ENCODE assay signal across 9 cellular contexts in the genomic region with DNA sequence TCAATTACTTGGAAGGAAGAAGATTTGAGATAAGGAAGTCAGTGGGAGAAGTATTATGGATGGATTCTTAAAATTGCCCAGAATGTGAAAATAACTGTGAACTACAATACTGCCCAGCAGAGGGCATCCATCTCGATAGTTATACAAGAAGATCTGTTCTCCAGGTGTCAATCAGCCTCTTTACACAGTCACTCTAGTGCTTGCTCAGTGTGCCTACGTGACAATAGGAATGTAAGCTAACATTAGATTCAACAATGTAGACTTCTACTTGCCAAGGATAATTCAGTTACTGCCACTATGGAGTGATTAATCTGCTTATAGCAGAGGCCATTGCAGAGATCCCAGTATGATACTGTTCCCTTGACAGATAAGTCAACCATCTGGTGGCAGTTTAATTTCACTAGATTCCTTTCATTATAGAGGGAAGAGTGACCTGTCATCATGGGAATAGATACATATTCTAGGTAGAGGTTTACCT. TPM values are rescaled to one million over a fixed set of nuclear protein-coding genes. Genes with fewer than 3 reads are reported as not detected.
DNase-seq lines count a peak whose midpoint lies in the region; ATAC-seq, FAIRE-seq and TF ChIP-seq lines count a peak whose summit lies in the region.
"Had no signal": no experiment of that assay in that cellular context is flagged by ENCODE, and none has a peak within 500 bp of the region (broad histone marks: within the 10 kb centered on the region; RNA-seq: fewer than 3 reads in every experiment).

No MANE protein-coding gene starts in this region.

- H3K9me3 ChIP-seq in MM.1S (replicated peaks; ENCODE audit: insufficient read depth, low read length) (no peaks in the 10 kb centered on the region), Peyer's patch (no peaks in the 10 kb centered on the region), right lobe of liver (no peaks in the 10 kb centered on the region), upper lobe of left lung (no peaks in the 10 kb centered on the region)
- H3K9me3 ChIP-seq: SJSA1 had no signal

- TF ChIP-seq CTCF in MM.1S (IDR thresholded peaks at IDR 0.05; ENCODE audit: low read length) (peak; percentile 47), Peyer's patch (IDR thresholded peaks at IDR 0.05) (peak; percentile 11 to 74 (median 60)), bronchial epithelial cell (IDR thresholded peaks at IDR 0.05; ENCODE audit: insufficient read depth, low read length, severe bottlenecking) (peak; percentile 55), right lobe of liver (IDR thresholded peaks at IDR 0.05) (peak; percentile 47 to 60 (median 52)), upper lobe of left lung (IDR thresholded peaks at IDR 0.05) (peak; percentile 22 to 77 (median 54))

- H3K36me3 ChIP-seq in MM.1S (replicated peaks; ENCODE audit: insufficient read depth, low read length) (no peaks in the 10 kb centered on the region), Peyer's patch (no peaks in the 10 kb centered on the region), bronchial epithelial cell (ENCODE audit: control insufficient read depth, insufficient read depth, low read length) (no peaks in the 10 kb centered on the region), right lobe of liver (no peaks in the 10 kb centered on the region), upper lobe of left lung (no peaks in the 10 kb centered on the region)
- H3K36me3 ChIP-seq: SJSA1 had no signal

- no peaks in the 10 kb centered on the region for H3K27me3 ChIP-seq in MM.1S (replicated peaks; ENCODE audit: insufficient read depth, low read length)
- no peaks in the 10 kb centered on the region for H3K27me3 ChIP-seq in Peyer's patch
- no peaks in the 10 kb centered on the region for H3K27me3 ChIP-seq in bronchial epithelial cell (ENCODE audit: control insufficient read depth, insufficient read depth, low read length)
- no peaks in the 10 kb centered on the region for H3K27me3 ChIP-seq in right lobe of liver
- H3K27me3 ChIP-seq in upper lobe of left lung, result no peaks in the 10 kb centered on the region
- H3K27me3 ChIP-seq: SJSA1 had no signal

- no peak overlapping the region for H3K4me2 ChIP-seq in MM.1S (ENCODE audit: low read depth, low read length)

- no peak for TF ChIP-seq POLR2A in Peyer's patch (IDR thresholded peaks at IDR 0.05)
- TF ChIP-seq POLR2A in right lobe of liver (IDR thresholded peaks at IDR 0.05), result no peak
- no peak for TF ChIP-seq POLR2A in upper lobe of left lung (IDR thresholded peaks at IDR 0.05)

- intact Hi-C loops in right lobe of liver (cut with DNase I), result no loop called here

- FAIRE-seq in bronchial epithelial cell (lab: Jason Lieb, UNC), result no peak

- H3K79me2 ChIP-seq in MM.1S (ENCODE audit: low read length), result no peaks in the 10 kb centered on the region

- 0% methylated on average over 1 of the region's 2 CpGs for WGBS in right lobe of liver (ENCODE audit: insufficient coverage, low coverage, low lambda C conversion rate, missing lambda C conversion rate)
- WGBS in upper lobe of left lung, 2 donors, result 0 to 2% methylated on average over 2 of the region's 2 CpGs

- H3K4me3 ChIP-seq in MM.1S (ENCODE audit: low read length), result no peak overlapping the region
- H3K4me3 ChIP-seq in Peyer's patch, result no peak overlapping the region
- H3K4me3 ChIP-seq in bronchial epithelial cell (ENCODE audit: low read depth, low read length), result no peak overlapping the region
- no peak overlapping the region for H3K4me3 ChIP-seq in right lobe of liver
- no peak overlapping the region for H3K4me3 ChIP-seq in upper lobe of left lung
- H3K4me3 ChIP-seq: SJSA1 had no signal

- H3K27ac ChIP-seq in MM.1S (ENCODE audit: low read length) (no peak overlapping the region), Peyer's patch (no peak overlapping the region), right lobe of liver (no peak overlapping the region), upper lobe of left lung (no peak overlapping the region)
- H3K27ac ChIP-seq: SJSA1 had no signal

- no peaks in the 10 kb centered on the region for H4K20me1 ChIP-seq in MM.1S (ENCODE audit: insufficient read depth, low read length)

- peak; percentile 82 for ATAC-seq in GM19351 (IDR thresholded peaks at IDR 0.05; ENCODE audit: unreplicated experiment)
- peak; percentile 83 to 92 (median 85) for ATAC-seq in right lobe of liver
- ATAC-seq in upper lobe of left lung (ENCODE audit: low FRiP score in 2 of 2), result peak; percentile 82 to 86

- DNase-seq in D341Med (ENCODE audit: low spot score) (peak; percentile 58), MM.1S (peak; percentile 47), Peyer's patch (peak in 2 of 3 donors; percentile 28 to 69), bronchial epithelial cell (ENCODE audit: low read depth) (peak; percentile 86), right lobe of liver (no peak), upper lobe of left lung (peak in 1 of 2 donors; percentile 60), T1000 (lab: John Stamatoyannopoulos, UW) (no peak)

- H2AFZ ChIP-seq in MM.1S (ENCODE audit: low read length), result no peak overlapping the region

- H3K4me1 ChIP-seq in MM.1S (ENCODE audit: low read length) (no peaks in the 10 kb centered on the region), Peyer's patch (no peaks in the 10 kb centered on the region), right lobe of liver (no peaks in the 10 kb centered on the region), upper lobe of left lung (peaks cover 0 to 12% (median 0%) of the 10 kb centered on the region in 4 donors)
- H3K4me1 ChIP-seq: SJSA1 had no signal

- H3F3A ChIP-seq in MM.1S (ENCODE audit: insufficient read depth, low read length), result no peaks in the 10 kb centered on the region

- no peak for TF ChIP-seq EP300 in upper lobe of left lung (IDR thresholded peaks at IDR 0.05)

- no peak overlapping the region for H3K9ac ChIP-seq in MM.1S (ENCODE audit: low read length)

- H3K9me2 ChIP-seq in MM.1S (replicated peaks; ENCODE audit: insufficient read depth, low read length), result no peaks in the 10 kb centered on the region

RNA-seq across cellular contexts. Expression of gene MAP4K5, which starts 10.6 kb away (rescaled TPM):
- total RNA-seq in Peyer's patch, result 100 to 1,000 TPM in 1 of 4 donors, 10 to 100 TPM in 3; 47.1 to 123 (median 78.4) TPM
- total RNA-seq in bronchial epithelial cell, result 27.4 and 28.4 TPM in 2 replicates
- 10 to 100 TPM in 4 of 6 experiments, 1 to 10 TPM in 2; 6.5 to 31.3 (median 14.4) TPM for total RNA-seq in right lobe of liver
- total RNA-seq in upper lobe of left lung, result 100 to 1,000 TPM in 2 of 6 donors, 10 to 100 TPM in 4; 44.5 to 131 (median 80.0) TPM

RNA-seq across cellular contexts. Expression of gene ATL1, which starts 17.0 kb away (rescaled TPM):
- total RNA-seq in Peyer's patch (1 to 10 TPM; 6.6 to 9.5 (median 8.5) TPM), bronchial epithelial cell (0.79 and 1.9 TPM in 2 replicates), right lobe of liver (under 1 TPM in 5 of 6 experiments, not detected in 1; 0.18 to 0.47 (median 0.27) TPM), upper lobe of left lung (1 to 10 TPM; 1.3 to 7.9 (median 5.3) TPM)

Comparison
In these comparisons a context has a peak if more than half of its experiments do, and no peak if none do; other contexts are left out.
1. DNase-seq: peak in D341Med (single experiment), MM.1S (single experiment), Peyer's patch (2 of 3) and bronchial epithelial cell (single experiment); none in right lobe of liver (0 of 3) and T1000 (single experiment).
2. Peak in every context shown above with its lines, with median percentiles within 50 percentile points of each other: ATAC-seq and CTCF ChIP-seq.